In genomic region chr7:2473496-2474180, GRCh38 we compare ENCODE assay signal across 1 cellular context.
TF ChIP-seq lines count a peak whose summit lies in the region.

No MANE protein-coding gene starts in this region.

TF ChIP-seq in H1, 55 proteins besides CTCF, POLR2A, EP300 and RAD21:
- TF ChIP-seq TCF12 (IDR thresholded peaks at IDR 0.05; ENCODE audit: low read depth, low read length) (no peak), ATF2 (IDR thresholded peaks at IDR 0.05; ENCODE audit: low read length) (no peak), GTF2F1 (IDR thresholded peaks at IDR 0.05; ENCODE audit: borderline replicate concordance, low read depth, low read length) (no peak), ATF3 (IDR thresholded peaks at IDR 0.05; ENCODE audit: insufficient read depth, low read depth, low read length) (no peak), CHD1 (IDR thresholded peaks at IDR 0.05; ENCODE audit: low read depth, low read length) (no peak), MAX (IDR thresholded peaks at IDR 0.05) (no peak), CTBP2 (IDR thresholded peaks at IDR 0.05; ENCODE audit: borderline replicate concordance, insufficient read depth, insufficient read length, low read length) (no peak), USF2 (IDR thresholded peaks at IDR 0.05; ENCODE audit: low read length) (no peak), CBX8 (IDR thresholded peaks at IDR 0.05; ENCODE audit: borderline replicate concordance, low read depth, low read length) (no peak)
